Comparison of ENCODE assay signal across 2 cellular contexts in the genomic region with DNA sequence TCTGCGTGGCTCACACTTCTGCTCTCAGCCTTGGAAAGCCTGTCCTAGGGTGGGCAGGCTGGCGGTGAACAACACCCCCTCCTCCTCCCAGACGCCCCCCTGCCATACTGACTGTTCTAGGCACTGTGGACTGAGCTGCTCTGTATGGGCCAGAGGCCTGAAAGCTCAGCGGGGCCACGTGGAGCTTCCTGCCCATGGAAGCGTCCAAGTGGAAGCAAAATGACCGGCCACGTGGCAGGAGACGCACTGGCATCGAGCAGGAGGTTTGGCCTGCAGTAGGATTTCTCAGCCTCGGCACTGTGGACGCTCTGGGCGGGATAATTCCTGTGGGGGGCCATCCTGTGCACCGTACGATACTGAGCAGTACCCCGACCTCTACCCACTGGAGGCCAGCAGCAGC.
TF ChIP-seq lines count a peak whose summit lies in the region.

No MANE protein-coding gene starts in this region.

TF ChIP-seq in K562, 482 proteins besides CTCF, POLR2A, EP300 and RAD21 (continued from another document):
- TF ChIP-seq, protein P1, sequence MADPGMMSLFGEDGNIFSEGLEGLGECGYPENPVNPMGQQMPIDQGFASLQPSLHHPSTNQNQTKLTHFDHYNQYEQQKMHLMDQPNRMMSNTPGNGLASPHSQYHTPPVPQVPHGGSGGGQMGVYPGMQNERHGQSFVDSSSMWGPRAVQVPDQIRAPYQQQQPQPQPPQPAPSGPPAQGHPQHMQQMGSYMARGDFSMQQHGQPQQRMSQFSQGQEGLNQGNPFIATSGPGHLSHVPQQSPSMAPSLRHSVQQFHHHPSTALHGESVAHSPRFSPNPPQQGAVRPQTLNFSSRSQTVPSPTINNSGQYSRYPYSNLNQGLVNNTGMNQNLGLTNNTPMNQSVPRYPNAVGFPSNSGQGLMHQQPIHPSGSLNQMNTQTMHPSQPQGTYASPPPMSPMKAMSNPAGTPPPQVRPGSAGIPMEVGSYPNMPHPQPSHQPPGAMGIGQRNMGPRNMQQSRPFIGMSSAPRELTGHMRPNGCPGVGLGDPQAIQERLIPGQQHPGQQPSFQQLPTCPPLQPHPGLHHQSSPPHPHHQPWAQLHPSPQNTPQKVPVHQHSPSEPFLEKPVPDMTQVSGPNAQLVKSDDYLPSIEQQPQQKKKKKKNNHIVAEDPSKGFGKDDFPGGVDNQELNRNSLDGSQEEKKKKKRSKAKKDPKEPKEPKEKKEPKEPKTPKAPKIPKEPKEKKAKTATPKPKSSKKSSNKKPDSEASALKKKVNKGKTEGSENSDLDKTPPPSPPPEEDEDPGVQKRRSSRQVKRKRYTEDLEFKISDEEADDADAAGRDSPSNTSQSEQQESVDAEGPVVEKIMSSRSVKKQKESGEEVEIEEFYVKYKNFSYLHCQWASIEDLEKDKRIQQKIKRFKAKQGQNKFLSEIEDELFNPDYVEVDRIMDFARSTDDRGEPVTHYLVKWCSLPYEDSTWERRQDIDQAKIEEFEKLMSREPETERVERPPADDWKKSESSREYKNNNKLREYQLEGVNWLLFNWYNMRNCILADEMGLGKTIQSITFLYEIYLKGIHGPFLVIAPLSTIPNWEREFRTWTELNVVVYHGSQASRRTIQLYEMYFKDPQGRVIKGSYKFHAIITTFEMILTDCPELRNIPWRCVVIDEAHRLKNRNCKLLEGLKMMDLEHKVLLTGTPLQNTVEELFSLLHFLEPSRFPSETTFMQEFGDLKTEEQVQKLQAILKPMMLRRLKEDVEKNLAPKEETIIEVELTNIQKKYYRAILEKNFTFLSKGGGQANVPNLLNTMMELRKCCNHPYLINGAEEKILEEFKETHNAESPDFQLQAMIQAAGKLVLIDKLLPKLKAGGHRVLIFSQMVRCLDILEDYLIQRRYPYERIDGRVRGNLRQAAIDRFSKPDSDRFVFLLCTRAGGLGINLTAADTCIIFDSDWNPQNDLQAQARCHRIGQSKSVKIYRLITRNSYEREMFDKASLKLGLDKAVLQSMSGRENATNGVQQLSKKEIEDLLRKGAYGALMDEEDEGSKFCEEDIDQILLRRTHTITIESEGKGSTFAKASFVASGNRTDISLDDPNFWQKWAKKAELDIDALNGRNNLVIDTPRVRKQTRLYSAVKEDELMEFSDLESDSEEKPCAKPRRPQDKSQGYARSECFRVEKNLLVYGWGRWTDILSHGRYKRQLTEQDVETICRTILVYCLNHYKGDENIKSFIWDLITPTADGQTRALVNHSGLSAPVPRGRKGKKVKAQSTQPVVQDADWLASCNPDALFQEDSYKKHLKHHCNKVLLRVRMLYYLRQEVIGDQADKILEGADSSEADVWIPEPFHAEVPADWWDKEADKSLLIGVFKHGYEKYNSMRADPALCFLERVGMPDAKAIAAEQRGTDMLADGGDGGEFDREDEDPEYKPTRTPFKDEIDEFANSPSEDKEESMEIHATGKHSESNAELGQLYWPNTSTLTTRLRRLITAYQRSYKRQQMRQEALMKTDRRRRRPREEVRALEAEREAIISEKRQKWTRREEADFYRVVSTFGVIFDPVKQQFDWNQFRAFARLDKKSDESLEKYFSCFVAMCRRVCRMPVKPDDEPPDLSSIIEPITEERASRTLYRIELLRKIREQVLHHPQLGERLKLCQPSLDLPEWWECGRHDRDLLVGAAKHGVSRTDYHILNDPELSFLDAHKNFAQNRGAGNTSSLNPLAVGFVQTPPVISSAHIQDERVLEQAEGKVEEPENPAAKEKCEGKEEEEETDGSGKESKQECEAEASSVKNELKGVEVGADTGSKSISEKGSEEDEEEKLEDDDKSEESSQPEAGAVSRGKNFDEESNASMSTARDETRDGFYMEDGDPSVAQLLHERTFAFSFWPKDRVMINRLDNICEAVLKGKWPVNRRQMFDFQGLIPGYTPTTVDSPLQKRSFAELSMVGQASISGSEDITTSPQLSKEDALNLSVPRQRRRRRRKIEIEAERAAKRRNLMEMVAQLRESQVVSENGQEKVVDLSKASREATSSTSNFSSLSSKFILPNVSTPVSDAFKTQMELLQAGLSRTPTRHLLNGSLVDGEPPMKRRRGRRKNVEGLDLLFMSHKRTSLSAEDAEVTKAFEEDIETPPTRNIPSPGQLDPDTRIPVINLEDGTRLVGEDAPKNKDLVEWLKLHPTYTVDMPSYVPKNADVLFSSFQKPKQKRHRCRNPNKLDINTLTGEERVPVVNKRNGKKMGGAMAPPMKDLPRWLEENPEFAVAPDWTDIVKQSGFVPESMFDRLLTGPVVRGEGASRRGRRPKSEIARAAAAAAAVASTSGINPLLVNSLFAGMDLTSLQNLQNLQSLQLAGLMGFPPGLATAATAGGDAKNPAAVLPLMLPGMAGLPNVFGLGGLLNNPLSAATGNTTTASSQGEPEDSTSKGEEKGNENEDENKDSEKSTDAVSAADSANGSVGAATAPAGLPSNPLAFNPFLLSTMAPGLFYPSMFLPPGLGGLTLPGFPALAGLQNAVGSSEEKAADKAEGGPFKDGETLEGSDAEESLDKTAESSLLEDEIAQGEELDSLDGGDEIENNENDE (IDR thresholded peaks at IDR 0.05; ENCODE audit: low read depth, low read length): no peak
- no peak for TF ChIP-seq BRCA1 (IDR thresholded peaks at IDR 0.05)
- TF ChIP-seq BRCA1 (CRISPR knock-in tag; IDR thresholded peaks at IDR 0.05): no peak
- no peak for TF ChIP-seq KLF16 (IDR thresholded peaks at IDR 0.05)
- TF ChIP-seq NR2F6 (CRISPR knock-in tag; IDR thresholded peaks at IDR 0.05): no peak
- TF ChIP-seq ZNF239 (CRISPR knock-in tag; IDR thresholded peaks at IDR 0.05): no peak
- TF ChIP-seq FOXJ2 (tag; IDR thresholded peaks at IDR 0.05): no peak
- no peak for TF ChIP-seq HDAC6 (IDR thresholded peaks at IDR 0.05; ENCODE audit: low read depth, low read length)
- TF ChIP-seq, protein P2, sequence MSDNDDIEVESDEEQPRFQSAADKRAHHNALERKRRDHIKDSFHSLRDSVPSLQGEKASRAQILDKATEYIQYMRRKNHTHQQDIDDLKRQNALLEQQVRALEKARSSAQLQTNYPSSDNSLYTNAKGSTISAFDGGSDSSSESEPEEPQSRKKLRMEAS (CRISPR knock-in tag; IDR thresholded peaks at IDR 0.05): no peak

TF ChIP-seq in neural cell, 6 proteins besides CTCF, POLR2A, EP300 and RAD21 (continued from another document):
- TF ChIP-seq, protein P3, sequence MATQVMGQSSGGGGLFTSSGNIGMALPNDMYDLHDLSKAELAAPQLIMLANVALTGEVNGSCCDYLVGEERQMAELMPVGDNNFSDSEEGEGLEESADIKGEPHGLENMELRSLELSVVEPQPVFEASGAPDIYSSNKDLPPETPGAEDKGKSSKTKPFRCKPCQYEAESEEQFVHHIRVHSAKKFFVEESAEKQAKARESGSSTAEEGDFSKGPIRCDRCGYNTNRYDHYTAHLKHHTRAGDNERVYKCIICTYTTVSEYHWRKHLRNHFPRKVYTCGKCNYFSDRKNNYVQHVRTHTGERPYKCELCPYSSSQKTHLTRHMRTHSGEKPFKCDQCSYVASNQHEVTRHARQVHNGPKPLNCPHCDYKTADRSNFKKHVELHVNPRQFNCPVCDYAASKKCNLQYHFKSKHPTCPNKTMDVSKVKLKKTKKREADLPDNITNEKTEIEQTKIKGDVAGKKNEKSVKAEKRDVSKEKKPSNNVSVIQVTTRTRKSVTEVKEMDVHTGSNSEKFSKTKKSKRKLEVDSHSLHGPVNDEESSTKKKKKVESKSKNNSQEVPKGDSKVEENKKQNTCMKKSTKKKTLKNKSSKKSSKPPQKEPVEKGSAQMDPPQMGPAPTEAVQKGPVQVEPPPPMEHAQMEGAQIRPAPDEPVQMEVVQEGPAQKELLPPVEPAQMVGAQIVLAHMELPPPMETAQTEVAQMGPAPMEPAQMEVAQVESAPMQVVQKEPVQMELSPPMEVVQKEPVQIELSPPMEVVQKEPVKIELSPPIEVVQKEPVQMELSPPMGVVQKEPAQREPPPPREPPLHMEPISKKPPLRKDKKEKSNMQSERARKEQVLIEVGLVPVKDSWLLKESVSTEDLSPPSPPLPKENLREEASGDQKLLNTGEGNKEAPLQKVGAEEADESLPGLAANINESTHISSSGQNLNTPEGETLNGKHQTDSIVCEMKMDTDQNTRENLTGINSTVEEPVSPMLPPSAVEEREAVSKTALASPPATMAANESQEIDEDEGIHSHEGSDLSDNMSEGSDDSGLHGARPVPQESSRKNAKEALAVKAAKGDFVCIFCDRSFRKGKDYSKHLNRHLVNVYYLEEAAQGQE (IDR thresholded peaks at IDR 0.05; ENCODE audit: borderline replicate concordance): no peak
